ENCODE assay signal across 23 cellular contexts in the genomic region with DNA sequence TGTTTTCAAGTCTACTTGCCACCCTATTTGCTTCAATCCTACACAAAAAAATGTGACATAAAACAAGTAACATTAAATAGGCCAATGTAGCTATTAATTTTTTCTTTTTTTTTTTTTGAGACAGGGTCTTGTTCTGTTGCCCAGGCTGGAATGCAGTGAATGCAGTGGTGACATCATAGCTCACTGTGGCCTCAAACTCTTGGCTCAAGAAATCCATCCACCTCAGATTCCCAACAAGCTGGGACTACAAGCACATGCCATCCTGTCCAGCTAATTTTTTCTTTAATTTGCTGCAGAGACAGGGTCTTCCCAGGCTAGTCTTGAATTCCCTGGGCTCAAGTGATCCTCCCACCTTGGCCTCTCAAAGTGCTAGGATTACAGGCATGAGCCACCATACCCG. TPM values are rescaled to one million over a fixed set of nuclear protein-coding genes. Genes with fewer than 3 reads are reported as not detected.
DNase-seq lines count a peak whose midpoint lies in the region; ATAC-seq and TF ChIP-seq lines count a peak whose summit lies in the region.
"Had no signal": no experiment of that assay in that cellular context is flagged by ENCODE, and none has a peak within 500 bp of the region (broad histone marks: within the 10 kb centered on the region; RNA-seq: fewer than 3 reads in every experiment).

No MANE protein-coding gene starts in this region.

- H3K27me3 ChIP-seq in heart left ventricle (no peaks in the 10 kb centered on the region), right atrium auricular region (no peaks in the 10 kb centered on the region), esophagus muscularis mucosa (no peaks in the 10 kb centered on the region), psoas muscle (ENCODE audit: insufficient read depth in 3 of 3, low read length in 2 of 3) (no peaks in the 10 kb centered on the region)

- TF ChIP-seq EP300 in esophagus muscularis mucosa (IDR thresholded peaks at IDR 0.05): no peak

- DNase-seq in heart left ventricle: no peak
- DNase-seq in right atrium auricular region (ENCODE audit: low spot score): no peak
- no peak for DNase-seq in esophagus muscularis mucosa (ENCODE audit: extremely low spot score)
- no peak for DNase-seq in psoas muscle
- no peak for DNase-seq in NCI-H187 (lab: John Stamatoyannopoulos, UW)
- DNase-seq in activated CD8-positive, alpha-beta memory T cell treated with anti-CD3 and anti-CD28 coated beads for 24 hours: no peak
- DNase-seq: 8988T; activated B cell treated with CpG ODN at 0.5 μM for 24 hours; activated CD4-positive, alpha-beta T cell treated with anti-CD3 and anti-CD28 coated beads, Interleukin-2, amount 50 U/mL, for 1 hour; activated CD8-positive, alpha-beta memory T cell treated with anti-CD3 and anti-CD28 coated beads, Interleukin-2, amount 10 ng/mL, durations not matched to agents 7 days and 5 days; activated naive CD4-positive, alpha-beta T cell; activated T-cell treated with anti-CD3 and anti-CD28 coated beads, Interleukin-2, amount 50 U/mL, for 48 hours; CD4-positive, CD25-positive, alpha-beta regulatory T cell; effector CD8-positive, alpha-beta T cell; NCI-H1092; NCI-H187 treated with DMSO at 0.1 percent for 48 hours; NCI-H524 treated with DMSO at 0.1 percent for 48 hours; PC-9; retina; SHP77 treated with DMSO at 0.1 percent for 48 hours; stimulated activated CD4-positive, alpha-beta T cell treated with anti-CD3 and anti-CD28 coated beads, Interleukin-2, amount 100 ng/mL, for 48 hours had no signal

- H3K4me3 ChIP-seq in heart left ventricle (no peak overlapping the region), right atrium auricular region (no peak overlapping the region), esophagus muscularis mucosa (no peak overlapping the region), psoas muscle (peak overlapping the region; percentile 11)
- H3K4me3 ChIP-seq: PC-9 had no signal

- H3K27ac ChIP-seq in heart left ventricle (peak overlapping the region in 11 of 12 donors; percentile 47 to 88 (median 73)), right atrium auricular region (peak overlapping the region in 1 of 2 donors; percentile 82), esophagus muscularis mucosa (replicated peaks in 1 of 4) (peak overlapping the region; percentile 87 to 90 (median 88)), psoas muscle (peak overlapping the region; percentile 84)
- H3K27ac ChIP-seq: PC-9 had no signal

- H3K9me3 ChIP-seq in heart left ventricle: no peaks in the 10 kb centered on the region
- H3K9me3 ChIP-seq in right atrium auricular region: no peaks in the 10 kb centered on the region
- no peaks in the 10 kb centered on the region for H3K9me3 ChIP-seq in esophagus muscularis mucosa
- no peaks in the 10 kb centered on the region for H3K9me3 ChIP-seq in psoas muscle

- no peak for TF ChIP-seq POLR2A in heart left ventricle (IDR thresholded peaks at IDR 0.05)
- no peak for TF ChIP-seq POLR2A in esophagus muscularis mucosa (IDR thresholded peaks at IDR 0.05; ENCODE audit: low read depth)

- 91 to 100% (median 94%) methylated on average over 1 of the region's 1 CpG for WGBS in heart left ventricle, 4 donors
- WGBS in esophagus muscularis mucosa: 96% methylated on average over 1 of the region's 1 CpG
- 28 to 40% (median 30%) methylated on average over 1 of the region's 1 CpG for WGBS in psoas muscle, 3 donors

- H3K36me3 ChIP-seq in heart left ventricle: peaks cover 0 to 83% (median 58%) of the 10 kb centered on the region in 9 donors
- H3K36me3 ChIP-seq in right atrium auricular region: peaks cover 22% of the 10 kb centered on the region
- peaks cover 0 to 41% (median 17%) of the 10 kb centered on the region in 4 donors for H3K36me3 ChIP-seq in esophagus muscularis mucosa
- H3K36me3 ChIP-seq in psoas muscle (ENCODE audit: insufficient read depth in 1 of 2, low read depth in 1 of 2): peaks cover 0 to 28% of the 10 kb centered on the region in 2 donors

- intact Hi-C loops in heart left ventricle (cut with DNase I): loop anchor here in 2 of 10 donors (5.0 kb wide), 2 partner anchors 68 to 133 kb away; a partner anchor contains a TSS
- intact Hi-C loops in esophagus muscularis mucosa (cut with DNase I): no loop called here
- intact Hi-C loops in psoas muscle (cut with DNase I): no loop called here

- TF ChIP-seq CTCF in heart left ventricle (IDR thresholded peaks at IDR 0.05) (no peak), right atrium auricular region (IDR thresholded peaks at IDR 0.05) (no peak), esophagus muscularis mucosa (IDR thresholded peaks at IDR 0.05) (no peak), psoas muscle (IDR thresholded peaks at IDR 0.05) (no peak)

- no peak for ATAC-seq in heart left ventricle
- no peak for ATAC-seq in psoas muscle
- no peak for ATAC-seq in HG03460 (IDR thresholded peaks at IDR 0.05; ENCODE audit: unreplicated experiment)
- no peak for ATAC-seq in GM18511 (IDR thresholded peaks at IDR 0.05; ENCODE audit: unreplicated experiment)
- ATAC-seq: activated CD8-positive, alpha-beta memory T cell treated with anti-CD3 and anti-CD28 coated beads, Interleukin-2, amount 10 ng/mL, durations not matched to agents 7 days and 5 days had no signal

- H3K4me1 ChIP-seq in heart left ventricle (peaks cover 0 to 61% (median 37%) of the 10 kb centered on the region in 12 donors), right atrium auricular region (peaks cover 0 to 44% of the 10 kb centered on the region in 2 donors), esophagus muscularis mucosa (peaks cover 66 to 77% (median 75%) of the 10 kb centered on the region in 4 donors), psoas muscle (peaks cover 71% of the 10 kb centered on the region)

RNA-seq across cellular contexts. Expression of a gene that starts 29.4 kb away (rescaled TPM):
- 10 to 100 TPM; 20.6 to 44.9 (median 24.9) TPM for total RNA-seq in heart left ventricle
- polyA plus RNA-seq in heart left ventricle: 10 to 100 TPM in 1 of 2 donors, 1 to 10 TPM in 1; 9.4 to 14.5 TPM
- total RNA-seq in right atrium auricular region: 10 to 100 TPM; 13.9 to 16.7 TPM
- total RNA-seq in esophagus muscularis mucosa: 10 to 100 TPM; 28.2 to 41.0 (median 36.7) TPM
- total RNA-seq in psoas muscle: 10 to 100 TPM; 12.8 to 18.8 (median 16.5) TPM
- polyA plus RNA-seq in psoas muscle: 10 to 100 TPM in 1 of 3 donors, 1 to 10 TPM in 2; 5.7 to 11.1 (median 6.0) TPM
